Comparison of ENCODE assay signal across 18 cellular contexts in the genomic region with DNA sequence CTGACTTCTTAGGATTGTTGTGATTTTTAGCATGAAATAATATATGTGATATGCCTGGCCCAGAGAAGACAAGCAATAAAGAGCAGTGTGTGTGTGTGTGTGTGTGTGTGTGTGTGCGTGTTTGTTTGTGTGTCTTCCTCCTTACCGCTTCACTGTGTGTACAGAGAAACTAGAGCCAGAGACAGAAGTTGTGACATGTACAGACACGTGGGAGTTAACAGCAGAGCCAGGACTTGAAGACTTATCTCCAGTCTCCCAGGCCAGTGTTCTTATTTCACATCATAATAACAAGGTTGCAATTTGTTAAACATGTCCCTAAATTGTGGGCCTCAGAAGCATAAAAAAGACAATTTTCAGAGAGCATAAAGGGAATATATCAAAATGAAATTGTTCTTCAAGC.
DNase-seq lines count a peak whose midpoint lies in the region; ATAC-seq and TF ChIP-seq lines count a peak whose summit lies in the region.
"Had no signal": no experiment of that assay in that cellular context is flagged by ENCODE, and none has a peak within 500 bp of the region (broad histone marks: within the 10 kb centered on the region; RNA-seq: fewer than 3 reads in every experiment).

No MANE protein-coding gene starts in this region.

- H3K4me3 Mint-ChIP-seq in nephron, result no peak overlapping the region
- H3K4me3 Mint-ChIP-seq: activated CD8-positive, alpha-beta T cell treated with anti-CD3 and anti-CD28 coated beads for 36 hours; activated T-cell treated with anti-CD3 and anti-CD28 coated beads, Interleukin-2, amount 50 U/mL, for 24 hours; naive B cell; T-helper 1 cell treated with Interleukin-12 subunit alpha and Interleukin-12 subunit beta and Interleukin-4 antibody, amounts not matched to agents 30 μg/mL and 1 μg/mL, for 36 hours had no signal

- no peak for TF ChIP-seq CTCF in choroid plexus epithelial cell (conservative IDR thresholded peaks at IDR 0.05; ENCODE audit: low read depth, low read length)
- no peak for TF ChIP-seq CTCF in nephron (IDR thresholded peaks at IDR 0.05; ENCODE audit: unreplicated experiment in 3 of 3)

- DNase-seq in Kasumi-1 (lab: John Stamatoyannopoulos, UW) (peak; percentile 8), NCI-H2196 (lab: John Stamatoyannopoulos, UW; ENCODE audit: unreplicated experiment) (peak; percentile 31), choroid plexus epithelial cell (ENCODE audit: low read depth) (peak; percentile 52), NCI-H2227 (lab: John Stamatoyannopoulos, UW; ENCODE audit: unreplicated experiment) (no peak), germinal center (ENCODE audit: low spot score) (no peak)
- DNase-seq: activated CD4-positive, CD25-positive, alpha-beta regulatory T cell; activated CD8-positive, alpha-beta T cell treated with anti-CD3 and anti-CD28 coated beads for 36 hours; activated naive CD4-positive, alpha-beta T cell treated with Interleukin-2 at 50 U/mL for 16 hours; activated T-cell treated with anti-CD3 and anti-CD28 coated beads, Interleukin-2, amount 50 U/mL, for 24 hours; naive B cell; NCI-H1694 treated with DMSO at 0.1 percent for 48 hours; NCI-H526 treated with DMSO at 0.1 percent for 48 hours; sigmoid colon; stimulated activated naive CD4-positive, alpha-beta T cell treated with Interleukin-2 at 50 U/mL for 16 hours; tibial artery had no signal

- no peaks in the 10 kb centered on the region for H3K36me3 Mint-ChIP-seq in nephron (ENCODE audit: low read depth)
- H3K36me3 Mint-ChIP-seq: naive B cell had no signal

- no peak for ATAC-seq in GM19452 (IDR thresholded peaks at IDR 0.05; ENCODE audit: unreplicated experiment)
- ATAC-seq: activated CD8-positive, alpha-beta T cell treated with anti-CD3 and anti-CD28 coated beads for 36 hours had no signal

- H3K9me3 Mint-ChIP-seq in nephron, result no peaks in the 10 kb centered on the region
- H3K9me3 Mint-ChIP-seq: activated CD8-positive, alpha-beta T cell treated with anti-CD3 and anti-CD28 coated beads for 36 hours; activated T-cell treated with anti-CD3 and anti-CD28 coated beads, Interleukin-2, amount 50 U/mL, for 24 hours; naive B cell; T-helper 1 cell treated with Interleukin-12 subunit alpha and Interleukin-12 subunit beta and Interleukin-4 antibody, amounts not matched to agents 30 μg/mL and 1 μg/mL, for 36 hours had no signal

- H3K27me3 Mint-ChIP-seq in nephron (ENCODE audit: low read depth), result peaks cover 3% of the 10 kb centered on the region
- H3K27me3 Mint-ChIP-seq: activated T-cell treated with anti-CD3 and anti-CD28 coated beads, Interleukin-2, amount 50 U/mL, for 24 hours; naive B cell had no signal

- peak overlapping the region; percentile 30 to 63 (median 41) for H3K27ac Mint-ChIP-seq in nephron
- H3K27ac Mint-ChIP-seq: activated CD8-positive, alpha-beta T cell treated with anti-CD3 and anti-CD28 coated beads for 36 hours; activated T-cell treated with anti-CD3 and anti-CD28 coated beads, Interleukin-2, amount 50 U/mL, for 24 hours; T-helper 1 cell treated with Interleukin-12 subunit alpha and Interleukin-12 subunit beta and Interleukin-4 antibody, amounts not matched to agents 30 μg/mL and 1 μg/mL, for 36 hours had no signal

- H3K4me3 ChIP-seq in choroid plexus epithelial cell (ENCODE audit: low read depth, low read length), result no peak overlapping the region
- H3K4me3 ChIP-seq: sigmoid colon, tibial artery had no signal

- H3K4me1 Mint-ChIP-seq in nephron, result peaks cover 33% of the 10 kb centered on the region

Comparison
In these comparisons a context has a peak if more than half of its experiments do, and no peak if none do; other contexts are left out.
1. DNase-seq: peak in Kasumi-1 (2 of 2), NCI-H2196 (single experiment) and choroid plexus epithelial cell (single experiment); none in NCI-H2227 (single experiment) and germinal center (single experiment).